In genomic region chr10:117391436-117392205, GRCh38 we compare ENCODE assay signal across 13 cellular contexts. TPM values are rescaled to one million over a fixed set of nuclear protein-coding genes. Genes with fewer than 3 reads are reported as not detected.
DNase-seq lines count a peak whose midpoint lies in the region; ATAC-seq, FAIRE-seq and TF ChIP-seq lines count a peak whose summit lies in the region.
"Had no signal": no experiment of that assay in that cellular context is flagged by ENCODE, and none has a peak within 500 bp of the region (broad histone marks: within the 10 kb centered on the region; RNA-seq: fewer than 3 reads in every experiment).

No MANE protein-coding gene starts in this region.

- no peaks in the 10 kb centered on the region for H3K36me3 ChIP-seq in astrocyte (ENCODE audit: insufficient read depth, low read length)
- H3K36me3 ChIP-seq in left ventricle myocardium inferior, result no peaks in the 10 kb centered on the region
- H3K36me3 ChIP-seq: breast epithelium had no signal

- no peaks in the 10 kb centered on the region for H3K36me3 Mint-ChIP-seq in HFFc6 (ENCODE audit: low read depth)
- no peaks in the 10 kb centered on the region for H3K36me3 Mint-ChIP-seq in astrocyte (ENCODE audit: low read depth, unreplicated experiment)

- no peaks in the 10 kb centered on the region for H4K20me1 ChIP-seq in astrocyte (ENCODE audit: insufficient read depth, low read length)

- H3K9ac ChIP-seq in astrocyte (ENCODE audit: low read length), result no peak overlapping the region

- peaks cover 12% of the 10 kb centered on the region for H3K27me3 ChIP-seq in astrocyte (ENCODE audit: insufficient read depth, low read length)
- peaks cover 33% of the 10 kb centered on the region for H3K27me3 ChIP-seq in left ventricle myocardium inferior (ENCODE audit: low read depth)

- FAIRE-seq in astrocyte (lab: Jason Lieb, UNC), result no peak

- H3K27ac Mint-ChIP-seq in HFFc6 (no peak overlapping the region; the same call in 1 of the 2 replicates), astrocyte (ENCODE audit: unreplicated experiment) (peak overlapping the region; percentile 85)
- H3K27ac Mint-ChIP-seq: activated T-cell treated with anti-CD3 and anti-CD28 coated beads, Interleukin-2, amount 50 U/mL, for 72 hours; stimulated activated naive CD8-positive, alpha-beta T cell treated with anti-CD3 and anti-CD28 coated beads, Interleukin-15, amount 100 ng/mL, for 72 hours had no signal

- peak overlapping the region; percentile 17 for H2AFZ ChIP-seq in astrocyte (ENCODE audit: low read depth, low read length)

- H3K4me3 ChIP-seq in astrocyte (ENCODE audit: insufficient read depth, low read depth, low read length) (no peak overlapping the region), left ventricle myocardium inferior (no peak overlapping the region), retinal pigment epithelial cell (ENCODE audit: low read length) (no peak overlapping the region)
- H3K4me3 ChIP-seq: breast epithelium had no signal

- intact Hi-C loops in left ventricle myocardium inferior (cut with micrococcal nuclease), result no loop called here

- peaks cover 26% of the 10 kb centered on the region for H3K27me3 Mint-ChIP-seq in HFFc6 (ENCODE audit: insufficient read depth)
- peaks cover 28% of the 10 kb centered on the region for H3K27me3 Mint-ChIP-seq in astrocyte (ENCODE audit: low read depth, unreplicated experiment)

- H3K4me2 ChIP-seq in astrocyte (ENCODE audit: low read length), result peak overlapping the region; percentile 2

- H3K4me1 ChIP-seq in astrocyte (ENCODE audit: insufficient read depth, low read length) (peaks cover 5% of the 10 kb centered on the region), left ventricle myocardium inferior (peaks cover 8% of the 10 kb centered on the region)
- H3K4me1 ChIP-seq: breast epithelium, Caco-2 had no signal

- H3K4me3 Mint-ChIP-seq in HFFc6, result no peak overlapping the region
- no peak overlapping the region for H3K4me3 Mint-ChIP-seq in astrocyte (ENCODE audit: unreplicated experiment)
- H3K4me3 Mint-ChIP-seq: activated T-cell treated with anti-CD3 and anti-CD28 coated beads, Interleukin-2, amount 50 U/mL, for 72 hours; stimulated activated naive CD8-positive, alpha-beta T cell treated with anti-CD3 and anti-CD28 coated beads, Interleukin-15, amount 100 ng/mL, for 72 hours had no signal

- H3K4me1 Mint-ChIP-seq in HFFc6 (ENCODE audit: low read depth) (no peaks in the 10 kb centered on the region; the same call in 1 of the 2 replicates), astrocyte (ENCODE audit: low read depth, unreplicated experiment) (peaks cover 20% of the 10 kb centered on the region)
- H3K4me1 Mint-ChIP-seq: stimulated activated naive CD8-positive, alpha-beta T cell treated with anti-CD3 and anti-CD28 coated beads, Interleukin-15, amount 100 ng/mL, for 72 hours had no signal

- DNase-seq in HFFc6 (peak; percentile 74), astrocyte (ENCODE audit: low read depth) (peak; percentile 77), left ventricle myocardium inferior (peak; percentile 22), retinal pigment epithelial cell (ENCODE audit: low read depth) (peak; percentile 94), KG1 (lab: John Stamatoyannopoulos, UW) (no peak), NCI-H1092 (lab: John Stamatoyannopoulos, UW) (no peak), MV-4-11 (lab: John Stamatoyannopoulos, UW) (no peak)
- DNase-seq: activated T-cell treated with anti-CD3 and anti-CD28 coated beads, Interleukin-2, amount 50 U/mL, for 72 hours; Caco-2; stimulated activated CD4-positive, alpha-beta T cell treated with anti-CD3 and anti-CD28 coated beads, Interleukin-4, amount 100 ng/mL, for 4 hours; stimulated activated naive CD8-positive, alpha-beta T cell treated with anti-CD3 and anti-CD28 coated beads, Interleukin-15, amount 100 ng/mL, for 72 hours had no signal

- H3K27ac ChIP-seq in astrocyte (ENCODE audit: low read depth, low read length) (no peak overlapping the region), left ventricle myocardium inferior (replicated peaks) (no peak overlapping the region)
- H3K27ac ChIP-seq: breast epithelium had no signal

- H3K9me3 Mint-ChIP-seq in HFFc6 (no peaks in the 10 kb centered on the region), astrocyte (ENCODE audit: unreplicated experiment) (no peaks in the 10 kb centered on the region)
- H3K9me3 Mint-ChIP-seq: stimulated activated naive CD8-positive, alpha-beta T cell treated with anti-CD3 and anti-CD28 coated beads, Interleukin-15, amount 100 ng/mL, for 72 hours had no signal

- H3K79me2 ChIP-seq in astrocyte (ENCODE audit: insufficient read depth, low read length), result no peaks in the 10 kb centered on the region

- no peak for ATAC-seq in HG02588 (IDR thresholded peaks at IDR 0.05; ENCODE audit: unreplicated experiment)
- ATAC-seq: activated T-cell treated with anti-CD3 and anti-CD28 coated beads, Interleukin-2, amount 50 U/mL, for 72 hours; stimulated activated naive CD8-positive, alpha-beta T cell treated with anti-CD3 and anti-CD28 coated beads, Interleukin-15, amount 100 ng/mL, for 72 hours had no signal

- TF ChIP-seq CTCF in HFFc6 (IDR thresholded peaks at IDR 0.05), result no peak
- TF ChIP-seq CTCF in astrocyte (IDR thresholded peaks at IDR 0.05; ENCODE audit: insufficient read depth, low read depth, low read length), result no peak
- TF ChIP-seq CTCF in left ventricle myocardium inferior (IDR thresholded peaks at IDR 0.05; ENCODE audit: borderline replicate concordance), result no peak
- no peak for TF ChIP-seq CTCF in retinal pigment epithelial cell (conservative IDR thresholded peaks at IDR 0.05; ENCODE audit: low read depth, low read length)

- H3K9me3 ChIP-seq in astrocyte (ENCODE audit: insufficient read depth, low read depth, low read length) (no peaks in the 10 kb centered on the region), left ventricle myocardium inferior (replicated peaks) (no peaks in the 10 kb centered on the region)
- H3K9me3 ChIP-seq: breast epithelium, Caco-2 had no signal

RNA-seq across cellular contexts. Expression of gene PDZD8, which starts 16.4 kb away (rescaled TPM):
- total RNA-seq in HFFc6 (2021; fragmentation: NEBNext Ultra II Directional; extraction: Animal tissue kit (Norgen Biotek cat#: 25700)), result 10 to 100 TPM; 29.9 to 32.5 (median 31.5) TPM
- 29.2 and 31.3 TPM in 2 replicates for total RNA-seq in astrocyte
- 23.9 TPM for total RNA-seq in left ventricle myocardium inferior

Comparison
In these comparisons a context has a peak if more than half of its experiments do, and no peak if none do; other contexts are left out.
1. DNase-seq: peak in HFFc6 (single experiment), astrocyte (single experiment), left ventricle myocardium inferior (single experiment) and retinal pigment epithelial cell (single experiment); none in KG1 (single experiment), NCI-H1092 (single experiment) and MV-4-11 (single experiment).